In the genomic region with DNA sequence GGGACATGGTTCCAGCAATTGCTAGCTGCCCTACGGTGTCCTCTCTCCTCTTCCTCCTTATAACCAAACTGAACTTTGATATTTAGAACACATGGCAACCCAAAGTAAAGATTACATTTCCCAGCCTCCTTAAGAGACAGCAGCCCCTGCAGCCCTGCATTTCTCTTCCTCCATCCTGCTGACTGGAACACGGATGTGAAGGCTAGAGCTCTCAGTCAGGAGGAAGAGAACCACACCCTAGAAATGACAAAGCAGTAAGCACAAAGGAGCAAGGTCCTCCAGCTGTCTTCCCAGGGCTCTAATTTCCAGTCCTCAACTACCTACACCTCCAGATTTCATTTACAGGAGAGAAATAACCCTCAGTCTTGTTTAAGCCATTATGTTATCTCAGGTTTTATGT, we compare ENCODE assay signal across 9 cellular contexts. TPM values are rescaled to one million over a fixed set of nuclear protein-coding genes. Genes with fewer than 3 reads are reported as not detected.
DNase-seq lines count a peak whose midpoint lies in the region; ATAC-seq and TF ChIP-seq lines count a peak whose summit lies in the region.
"Had no signal": no experiment of that assay in that cellular context is flagged by ENCODE, and none has a peak within 500 bp of the region (broad histone marks: within the 10 kb centered on the region; RNA-seq: fewer than 3 reads in every experiment).

No MANE protein-coding gene starts in this region.

- no peak for TF ChIP-seq EP300 in SK-N-SH (IDR thresholded peaks at IDR 0.05; ENCODE audit: borderline replicate concordance in 1 of 2, low read depth in 1 of 2, low read length in 1 of 2)

- no peaks in the 10 kb centered on the region for H3K9me2 ChIP-seq in SK-N-SH

- CTCF ChIA-PET in SK-N-SH (lab: Yijun Ruan, JAX) = interaction anchor here (0.7 to 7.4 kb wide), 23 partner anchors 8 to 133 kb away, joined by 3 to 68 read pairs (median 4); a partner anchor contains a TSS
- CTCF ChIA-PET in mammary epithelial cell (lab: Charles Lee; ENCODE audit: low non-redundant PET) = interaction anchor here (0.7 kb wide), 1 partner anchor 132 kb away, joined by 5 read pairs; no protein-coding TSS in a partner anchor

- H3K4me3 ChIP-seq in SK-N-SH (ENCODE audit: low read depth in 2 of 2, low read length in 1 of 2) (no peak overlapping the region), mammary epithelial cell (replicated peaks in 1 of 3; ENCODE audit: insufficient read depth in 1 of 3, low read depth in 2 of 3, low read length in 3 of 3) (no peak overlapping the region), tibial artery (no peak overlapping the region), lower leg skin (ENCODE audit: low read depth, poor library complexity, severe bottlenecking) (no peak overlapping the region)

- peaks cover 29% of the 10 kb centered on the region for H3F3A ChIP-seq in SK-N-SH (replicated peaks; ENCODE audit: insufficient read depth)

- H3K9me3 ChIP-seq in SK-N-SH = no peaks in the 10 kb centered on the region
- H3K9me3 ChIP-seq in mammary epithelial cell (replicated peaks; ENCODE audit: insufficient read depth, low read length) = no peaks in the 10 kb centered on the region
- no peaks in the 10 kb centered on the region for H3K9me3 ChIP-seq in tibial artery

- TF ChIP-seq POLR2A in lower leg skin (IDR thresholded peaks at IDR 0.05) = no peak

- 0 out of 2 replicates have a peak overlapping the region, but pooled peaks have one; percentile 39 for H3K4me2 ChIP-seq in SK-N-SH
- H3K4me2 ChIP-seq in mammary epithelial cell (ENCODE audit: insufficient read depth, low read depth, low read length) = no peak overlapping the region

- H2AFZ ChIP-seq in SK-N-SH (ENCODE audit: low read depth) (no peak overlapping the region), mammary epithelial cell (ENCODE audit: low read depth, low read length) (no peak overlapping the region)

- H3K79me2 ChIP-seq in SK-N-SH (ENCODE audit: insufficient read depth) = peaks cover 87% of the 10 kb centered on the region
- peaks cover 77% of the 10 kb centered on the region for H3K79me2 ChIP-seq in mammary epithelial cell (ENCODE audit: insufficient read depth, low read length)

- no TSS peak for BruUV-seq in mammary epithelial cell (replicated peaks; lab: Mats Ljungman, UMichigan)

- H3K27me3 ChIP-seq in SK-N-SH (ENCODE audit: insufficient read depth) (no peaks in the 10 kb centered on the region), mammary epithelial cell (ENCODE audit: insufficient read depth, low read length) (no peaks in the 10 kb centered on the region), layer of hippocampus (ENCODE audit: control insufficient read depth, insufficient read depth, low read length) (no peaks in the 10 kb centered on the region), tibial artery (no peaks in the 10 kb centered on the region)

- peak overlapping the region; percentile 3 to 75; a peak in 2 of 4 replicates for H3K27ac ChIP-seq in SK-N-SH (ENCODE audit: low read depth in 2 of 2, low read length in 1 of 2)
- peak overlapping the region; percentile 20 for H3K27ac ChIP-seq in mammary epithelial cell (ENCODE audit: insufficient read depth, low read depth, low read length)
- peak overlapping the region; percentile 94 for H3K27ac ChIP-seq in layer of hippocampus (ENCODE audit: low read depth, low read length)
- peak overlapping the region; percentile 71 to 83 for H3K27ac ChIP-seq in tibial artery

- 81% methylated on average over 2 of the region's 2 CpGs for WGBS in SK-N-SH (ENCODE audit: low lambda C conversion rate)
- 80% methylated on average over 2 of the region's 2 CpGs for WGBS in mammary epithelial cell (ENCODE audit: low coverage, missing lambda C conversion rate)
- WGBS in lower leg skin, 2 donors = 39 to 43% methylated on average over 2 of the region's 2 CpGs

- DNase-seq in SK-N-SH (no peak), mammary epithelial cell (peak; percentile 30), tibial artery (no peak), lower leg skin (ENCODE audit: low spot score in 2 of 2) (no peak), SHP77 treated with DMSO at 0.1 percent for 48 hours (lab: John Stamatoyannopoulos, UW) (no peak)
- DNase-seq: activated CD8-positive, alpha-beta memory T cell treated with anti-CD3 and anti-CD28 coated beads for 24 hours had no signal

- dilution Hi-C loops in mammary epithelial cell (cut with HindIII; ENCODE audit: low sequenced_read_pairs) = loop anchor here (10.0 kb wide), 1 partner anchor 64 kb away; a partner anchor contains a TSS

- H3K9ac ChIP-seq in SK-N-SH = no peak overlapping the region; the same call in 1 of the 2 replicates
- no peak overlapping the region for H3K9ac ChIP-seq in mammary epithelial cell (ENCODE audit: insufficient read depth, low read length)

- H3K4me1 ChIP-seq in SK-N-SH (ENCODE audit: control insufficient read depth in 1 of 2, insufficient read depth in 2 of 2, low read depth in 1 of 2, low read length in 1 of 2) = peaks cover 10 to 15% of the 10 kb centered on the region in 2 experiments; a peak in 3 of 4 replicates
- H3K4me1 ChIP-seq in mammary epithelial cell (ENCODE audit: insufficient read depth, low read length) = peaks cover 34% of the 10 kb centered on the region
- H3K4me1 ChIP-seq in tibial artery = peaks cover 0 to 48% (median 27%) of the 10 kb centered on the region in 4 donors

- in situ Hi-C loops in mammary epithelial cell (cut with MboI; ENCODE audit: low sequenced_read_pairs in 2 of 2) = no loop called here

- POLR2A ChIA-PET in SK-N-SH (lab: Yijun Ruan, JAX) = no interaction called here

- TF ChIP-seq RAD21 in SK-N-SH (IDR thresholded peaks at IDR 0.05; ENCODE audit: low read length) = no peak

- H3K36me3 ChIP-seq in SK-N-SH (replicated peaks in 1 of 2; ENCODE audit: control insufficient read depth in 1 of 2, insufficient read depth in 2 of 2, low read length in 1 of 2) = peaks cover 47 to 68% of the 10 kb centered on the region in 2 experiments
- H3K36me3 ChIP-seq in mammary epithelial cell (ENCODE audit: insufficient read depth, low read length) = peaks cover 12% of the 10 kb centered on the region
- peaks cover 34 to 75% (median 44%) of the 10 kb centered on the region in 3 donors for H3K36me3 ChIP-seq in tibial artery

- intact Hi-C loops in mammary epithelial cell (cut with micrococcal nuclease) = loop anchor here (1.0 to 5.0 kb wide), 5 partner anchors 78 to 334 kb away; no protein-coding TSS in a partner anchor
- intact Hi-C loops in tibial artery (cut with DNase I; ENCODE audit: low total_unique reads) = no loop called here
- intact Hi-C loops in lower leg skin (cut with DNase I; ENCODE audit: low total_unique reads) = no loop called here

- TF ChIP-seq CTCF in SK-N-SH (IDR thresholded peaks at IDR 0.05) (no peak), mammary epithelial cell (conservative IDR thresholded peaks at IDR 0.05 in 1 of 2, IDR thresholded peaks at IDR 0.05 in 1 of 2; ENCODE audit: extremely low read depth in 1 of 2, insufficient read depth in 1 of 2, low read depth in 1 of 2, low read length in 2 of 2) (no peak), tibial artery (IDR thresholded peaks at IDR 0.05) (no peak), lower leg skin (IDR thresholded peaks at IDR 0.05) (no peak)

- H4K20me1 ChIP-seq in SK-N-SH (ENCODE audit: insufficient read depth) (peaks cover 75% of the 10 kb centered on the region), mammary epithelial cell (ENCODE audit: insufficient read depth, low read length) (no peaks in the 10 kb centered on the region)

- ATAC-seq in SK-N-SH treated with all-trans-retinoic acid at 6 μM for 48 hours = no peak
- ATAC-seq in GM19023 (IDR thresholded peaks at IDR 0.05; ENCODE audit: unreplicated experiment) = no peak

TF ChIP-seq in SK-N-SH, 30 proteins besides CTCF, POLR2A, EP300 and RAD21:
- TF ChIP-seq MEF2A (IDR thresholded peaks at IDR 0.05; ENCODE audit: borderline replicate concordance, low read depth) = no peak
- no peak for TF ChIP-seq RXRA (IDR thresholded peaks at IDR 0.05; ENCODE audit: borderline replicate concordance, low read depth)
- no peak for TF ChIP-seq FOSL2 (IDR thresholded peaks at IDR 0.05; ENCODE audit: borderline replicate concordance, low read depth)
- TF ChIP-seq, protein P1, sequence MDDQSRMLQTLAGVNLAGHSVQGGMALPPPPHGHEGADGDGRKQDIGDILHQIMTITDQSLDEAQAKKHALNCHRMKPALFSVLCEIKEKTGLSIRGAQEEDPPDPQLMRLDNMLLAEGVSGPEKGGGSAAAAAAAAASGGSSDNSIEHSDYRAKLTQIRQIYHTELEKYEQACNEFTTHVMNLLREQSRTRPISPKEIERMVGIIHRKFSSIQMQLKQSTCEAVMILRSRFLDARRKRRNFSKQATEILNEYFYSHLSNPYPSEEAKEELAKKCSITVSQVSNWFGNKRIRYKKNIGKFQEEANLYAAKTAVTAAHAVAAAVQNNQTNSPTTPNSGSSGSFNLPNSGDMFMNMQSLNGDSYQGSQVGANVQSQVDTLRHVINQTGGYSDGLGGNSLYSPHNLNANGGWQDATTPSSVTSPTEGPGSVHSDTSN (IDR thresholded peaks at IDR 0.05) = no peak

TF ChIP-seq in SK-N-SH treated with all-trans-retinoic acid at 6 μM for 48 hours, 23 proteins besides CTCF, POLR2A, EP300 and RAD21 (continues in another document):
- no peak for TF ChIP-seq OSR1 (CRISPR knock-in tag; IDR thresholded peaks at IDR 0.05)
- TF ChIP-seq BACH2 (CRISPR knock-in tag; IDR thresholded peaks at IDR 0.05; ENCODE audit: borderline replicate concordance) = no peak
- TF ChIP-seq, protein P2, sequence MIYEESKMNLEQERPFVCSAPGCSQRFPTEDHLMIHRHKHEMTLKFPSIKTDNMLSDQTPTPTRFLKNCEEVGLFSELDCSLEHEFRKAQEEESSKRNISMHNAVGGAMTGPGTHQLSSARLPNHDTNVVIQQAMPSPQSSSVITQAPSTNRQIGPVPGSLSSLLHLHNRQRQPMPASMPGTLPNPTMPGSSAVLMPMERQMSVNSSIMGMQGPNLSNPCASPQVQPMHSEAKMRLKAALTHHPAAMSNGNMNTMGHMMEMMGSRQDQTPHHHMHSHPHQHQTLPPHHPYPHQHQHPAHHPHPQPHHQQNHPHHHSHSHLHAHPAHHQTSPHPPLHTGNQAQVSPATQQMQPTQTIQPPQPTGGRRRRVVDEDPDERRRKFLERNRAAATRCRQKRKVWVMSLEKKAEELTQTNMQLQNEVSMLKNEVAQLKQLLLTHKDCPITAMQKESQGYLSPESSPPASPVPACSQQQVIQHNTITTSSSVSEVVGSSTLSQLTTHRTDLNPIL (CRISPR knock-in tag; IDR thresholded peaks at IDR 0.05; ENCODE audit: low read depth) = no peak
- TF ChIP-seq ZNF565 (CRISPR knock-in tag; conservative IDR thresholded peaks at IDR 0.05; ENCODE audit: low read depth) = no peak

RNA-seq across cellular contexts. Expression of a gene that starts 10.9 kb away (rescaled TPM):
- polyA plus RNA-seq in SK-N-SH (2012; rRNA removed) (33.1 and 49.6 TPM in 2 replicates), mammary epithelial cell (55.4 TPM)
- polyA plus RNA-seq in SK-N-SH (2012; cell fraction: cytosol; rRNA removed) = 24.1 and 25.2 TPM in 2 replicates
- polyA plus RNA-seq in SK-N-SH (2012; cell fraction: nucleus; rRNA removed) = 186 and 240 TPM in 2 replicates
- total RNA-seq in mammary epithelial cell (100 to 1,000 TPM in 1 of 2 donors, 10 to 100 TPM in 1; 90.8 to 127 TPM), lower leg skin (100 to 1,000 TPM in 2 of 4 donors, 10 to 100 TPM in 2; 59.3 to 194 (median 111) TPM)
- 70.1 TPM for polyA minus RNA-seq in mammary epithelial cell

RNA-seq across cellular contexts. Expression of a gene that starts 44.0 kb away (rescaled TPM):
- 21.7 and 30.8 TPM in 2 replicates for polyA plus RNA-seq in SK-N-SH (2012; rRNA removed)
- 18.9 and 22.2 TPM in 2 replicates for polyA plus RNA-seq in SK-N-SH (2012; cell fraction: cytosol; rRNA removed)
- 22.9 and 26.7 TPM in 2 replicates for polyA plus RNA-seq in SK-N-SH (2012; cell fraction: nucleus; rRNA removed)
- 10 to 100 TPM; 24.0 to 81.7 TPM for total RNA-seq in mammary epithelial cell
- 17.0 TPM for polyA plus RNA-seq in mammary epithelial cell
- 61.0 TPM for polyA minus RNA-seq in mammary epithelial cell
- 10 to 100 TPM; 11.1 to 30.2 (median 22.5) TPM for total RNA-seq in lower leg skin

Comparison
In these comparisons a context has a peak if more than half of its experiments do, and no peak if none do; other contexts are left out.
1. H3K27ac ChIP-seq: peak in every context shown above with its lines; median percentile 94 in layer of hippocampus; 77 in tibial artery; 39 in SK-N-SH; 20 in mammary epithelial cell.